Comparison of ENCODE assay signal across 3 cellular contexts in genomic region chr13:111206148-111206547, GRCh38.
TF ChIP-seq lines count a peak whose summit lies in the region.

No MANE protein-coding gene starts in this region.

TF ChIP-seq in SK-N-SH, 30 proteins besides CTCF, POLR2A, EP300 and RAD21:
- TF ChIP-seq FOXJ3 (CRISPR knock-in tag; IDR thresholded peaks at IDR 0.05): no peak
- TF ChIP-seq ELF1 (IDR thresholded peaks at IDR 0.05): no peak
- TF ChIP-seq CHD2 (IDR thresholded peaks at IDR 0.05; ENCODE audit: low read length, partially characterized antibody): no peak
- peak; percentile 66; the same call in 1 of the 2 replicates for TF ChIP-seq REST (IDR thresholded peaks at IDR 0.05; ENCODE audit: low read depth, low read length)
- TF ChIP-seq RFX5 (IDR thresholded peaks at IDR 0.05; ENCODE audit: low read length): no peak

TF ChIP-seq in SK-N-SH treated with all-trans-retinoic acid at 6 μM for 48 hours, 23 proteins besides CTCF, POLR2A, EP300 and RAD21:
- no peak for TF ChIP-seq ZFP30 (CRISPR knock-in tag; IDR thresholded peaks at IDR 0.05)
- TF ChIP-seq PPARA (CRISPR knock-in tag; IDR thresholded peaks at IDR 0.05; ENCODE audit: borderline replicate concordance): no peak
- no peak for TF ChIP-seq ZFP3 (CRISPR knock-in tag; IDR thresholded peaks at IDR 0.05)
- no peak for TF ChIP-seq ESRRG (CRISPR knock-in tag; IDR thresholded peaks at IDR 0.05)
- TF ChIP-seq GLIS3 (CRISPR knock-in tag; IDR thresholded peaks at IDR 0.05): no peak
- TF ChIP-seq RARB (CRISPR knock-in tag; IDR thresholded peaks at IDR 0.05): no peak
- no peak for TF ChIP-seq TCF4 (CRISPR knock-in tag; IDR thresholded peaks at IDR 0.05; ENCODE audit: borderline replicate concordance)
- no peak for TF ChIP-seq BACH2 (CRISPR knock-in tag; IDR thresholded peaks at IDR 0.05; ENCODE audit: borderline replicate concordance)
- no peak for TF ChIP-seq ZNF8 (CRISPR knock-in tag; IDR thresholded peaks at IDR 0.05)
- no peak for TF ChIP-seq CSDC2 (CRISPR knock-in tag; IDR thresholded peaks at IDR 0.05)

TF ChIP-seq in H1, 55 proteins besides CTCF, POLR2A, EP300 and RAD21:
- TF ChIP-seq MAX (IDR thresholded peaks at IDR 0.05): peak; percentile 29; the same call in 1 of the 2 replicates
- TF ChIP-seq SIX5 (IDR thresholded peaks at IDR 0.05; ENCODE audit: low read depth, low read length): no peak
